In the genomic region with DNA sequence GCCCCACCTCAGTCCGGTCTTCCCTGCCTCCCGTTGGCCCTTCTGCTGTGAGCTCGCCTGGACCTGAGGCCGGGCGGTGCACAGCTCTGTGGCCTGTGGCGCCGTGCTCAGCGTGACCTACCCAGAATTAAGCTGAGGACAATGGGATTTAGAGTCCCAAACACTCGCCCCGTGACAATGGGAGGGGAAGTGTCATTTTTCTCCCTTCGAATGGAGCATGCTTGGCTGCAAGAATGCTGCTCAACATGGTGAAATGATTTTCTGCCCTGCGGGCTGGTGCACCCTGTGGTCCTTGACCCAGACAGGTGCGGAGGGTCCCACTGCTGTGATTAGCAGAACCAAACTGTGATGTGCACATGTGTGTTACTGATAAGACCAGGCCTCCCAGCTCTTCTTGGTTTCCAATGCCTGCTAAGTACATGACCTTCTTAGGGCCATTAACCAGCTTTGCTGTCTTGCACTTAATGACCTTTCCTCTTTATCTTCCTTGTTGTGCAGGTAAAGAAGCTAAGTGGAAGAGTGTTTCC, we compare ENCODE assay signal across 8 cellular contexts. TPM values are rescaled to one million over a fixed set of nuclear protein-coding genes. Genes with fewer than 3 reads are reported as not detected.
A peak's percentile ranks its signal among the peaks of the same experiment; 100 is the strongest.
DNase-seq lines count a peak whose midpoint lies in the region; ATAC-seq and TF ChIP-seq lines count a peak whose summit lies in the region.

No MANE protein-coding gene starts in this region.

- no peak overlapping the region for H2AFZ ChIP-seq in SU-DHL-6 (ENCODE audit: low read depth, low read length, severe bottlenecking)

- no peaks in the 10 kb centered on the region for H3K4me1 ChIP-seq in rectal smooth muscle tissue (ENCODE audit: control insufficient read depth, insufficient read depth, low read length)

- peak overlapping the region; percentile 84 for H3K9ac ChIP-seq in SU-DHL-6 (ENCODE audit: low read length)
- H3K9ac ChIP-seq in rectal smooth muscle tissue (ENCODE audit: low read length): peak overlapping the region; percentile 29

- H3F3A ChIP-seq in SU-DHL-6 (ENCODE audit: insufficient read depth): no peaks in the 10 kb centered on the region

- H3K4me3 ChIP-seq in GM12864 (ENCODE audit: low read depth, low read length) (peak overlapping the region; percentile 75), SU-DHL-6 (ENCODE audit: insufficient read depth, low read length, poor library complexity, severe bottlenecking) (peak overlapping the region; percentile 87), rectal smooth muscle tissue (ENCODE audit: low read length) (peak overlapping the region; percentile 71)

- H3K27me3 ChIP-seq in SU-DHL-6 (ENCODE audit: low read length): no peaks in the 10 kb centered on the region
- H3K27me3 ChIP-seq in rectal smooth muscle tissue (ENCODE audit: control insufficient read depth, insufficient read depth, low read length): no peaks in the 10 kb centered on the region

- no peaks in the 10 kb centered on the region for H3K9me3 ChIP-seq in SU-DHL-6 (ENCODE audit: insufficient read depth, low read length)

- TF ChIP-seq CTCF in GM12864 (IDR thresholded peaks at IDR 0.05; ENCODE audit: low read depth, low read length, missing control alignments) (no peak), SU-DHL-6 (IDR thresholded peaks at IDR 0.05; ENCODE audit: insufficient read depth, low read length, poor library complexity, severe bottlenecking) (no peak)

- ATAC-seq in GM21367 (IDR thresholded peaks at IDR 0.05; ENCODE audit: unreplicated experiment) (no peak), esophagus mucosa (no peak)

- H3K36me3 ChIP-seq in SU-DHL-6 (ENCODE audit: low read length) (no peaks in the 10 kb centered on the region), rectal smooth muscle tissue (ENCODE audit: control insufficient read depth, insufficient read depth, low read length) (no peaks in the 10 kb centered on the region)

- H4K20me1 ChIP-seq in SU-DHL-6 (ENCODE audit: low read depth, low read length): no peaks in the 10 kb centered on the region

- no peaks in the 10 kb centered on the region for H3K9me2 ChIP-seq in SU-DHL-6 (replicated peaks; ENCODE audit: insufficient read depth, low read length)

- DNase-seq in GM12864 (ENCODE audit: low read depth): no peak
- peak; percentile 3 for DNase-seq in fibroblast of peridontal ligament (ENCODE audit: extremely low read depth)
- DNase-seq in activated CD8-positive, alpha-beta memory T cell treated with anti-CD3 and anti-CD28 coated beads for 24 hours: no peak
- DNase-seq in NOMO-1 treated with DMSO at 0.1 percent for 48 hours (lab: John Stamatoyannopoulos, UW; ENCODE audit: unreplicated experiment): no peak

- no peak overlapping the region for H3K27ac ChIP-seq in SU-DHL-6 (ENCODE audit: low read depth, low read length)
- no peak overlapping the region for H3K27ac ChIP-seq in rectal smooth muscle tissue (ENCODE audit: low read depth, low read length)

- H3K4me2 ChIP-seq in SU-DHL-6 (ENCODE audit: low read depth, low read length, poor library complexity, severe bottlenecking): peak overlapping the region; percentile 68

- H3K79me2 ChIP-seq in SU-DHL-6 (ENCODE audit: insufficient read depth, low read length): no peaks in the 10 kb centered on the region

RNA-seq across cellular contexts. Expression of a gene that starts 0.8 kb away (rescaled TPM):
- total RNA-seq in esophagus mucosa: 14.6 TPM

RNA-seq across cellular contexts. Expression of a gene that starts 8.1 kb away (rescaled TPM):
- not detected for total RNA-seq in esophagus mucosa

RNA-seq across cellular contexts. Expression of a gene that starts 36.5 kb away (rescaled TPM):
- 23.2 TPM for total RNA-seq in esophagus mucosa

RNA-seq across cellular contexts. Expression of a gene that starts 45.7 kb away (rescaled TPM):
- not detected for total RNA-seq in esophagus mucosa

RNA-seq across cellular contexts. Expression of a gene that starts 53.5 kb away (rescaled TPM):
- not detected for total RNA-seq in esophagus mucosa
